26 cellular contexts compared by ENCODE assay signal in the genomic region with DNA sequence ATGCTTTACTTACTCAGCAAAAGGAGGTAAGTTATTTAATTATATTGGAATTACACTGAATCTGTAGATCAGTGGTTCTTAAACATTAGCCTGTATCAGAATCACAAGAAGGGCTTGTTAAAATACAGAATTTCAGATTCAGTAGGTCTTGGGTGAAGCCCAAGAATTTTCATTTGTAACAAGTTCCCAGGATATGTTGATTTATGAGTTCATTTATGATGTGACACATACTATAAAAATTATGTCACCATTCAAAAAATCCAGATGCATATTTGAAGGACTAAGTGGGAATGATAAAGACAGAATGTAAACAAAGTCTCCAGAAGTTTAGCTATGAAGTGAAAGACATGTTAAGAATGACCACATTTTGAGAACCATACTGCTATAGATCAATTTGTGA. TPM values are rescaled to one million over a fixed set of nuclear protein-coding genes. Genes with fewer than 3 reads are reported as not detected.
A peak's percentile ranks its signal among the peaks of the same experiment; 100 is the strongest.
DNase-seq lines count a peak whose midpoint lies in the region; ATAC-seq, FAIRE-seq and TF ChIP-seq lines count a peak whose summit lies in the region.
"Had no signal": no experiment of that assay in that cellular context is flagged by ENCODE, and none has a peak within 500 bp of the region (broad histone marks: within the 10 kb centered on the region; RNA-seq: fewer than 3 reads in every experiment).

No MANE protein-coding gene starts in this region.

- no peak overlapping the region for H3K4ac ChIP-seq in IMR-90 (ENCODE audit: low read depth, low read length)

- no peaks in the 10 kb centered on the region for H3K9me1 ChIP-seq in IMR-90 (ENCODE audit: insufficient read depth, low read length)

- H3K27me3 ChIP-seq in IMR-90 (ENCODE audit: control insufficient read depth, insufficient read depth, low read length) (no peaks in the 10 kb centered on the region), GM12878 (replicated peaks in 1 of 2; ENCODE audit: control insufficient read depth in 2 of 2, insufficient read depth in 2 of 2, low read length in 1 of 2) (no peaks in the 10 kb centered on the region)
- H3K27me3 ChIP-seq: BLaER1 treated with 17β-estradiol and CSF1 and Interleukin-3, amounts not matched to agents 10 nM and 100 nM; hepatocyte; neural progenitor cell; spleen had no signal

- H3K14ac ChIP-seq in IMR-90 (replicated peaks; ENCODE audit: low read depth, low read length) = no peak overlapping the region

- H3K18ac ChIP-seq in IMR-90 (ENCODE audit: low read depth, low read length) = no peak overlapping the region

- in situ Hi-C loops in IMR-90 (cut with MboI; ENCODE audit: low sequenced_read_pairs) = no loop called here
- in situ Hi-C loops in GM12878 (cut with MboI) = no loop called here

- no peak for TF ChIP-seq CTCF in IMR-90 (conservative IDR thresholded peaks at IDR 0.05; ENCODE audit: low read depth, low read length)
- no peak for TF ChIP-seq CTCF in GM12878 (IDR thresholded peaks at IDR 0.05 in 2 of 3, conservative IDR thresholded peaks at IDR 0.05 in 1 of 3; ENCODE audit: control insufficient read depth in 2 of 3, extremely low read depth in 1 of 3, insufficient read depth in 1 of 3, low read depth in 3 of 3, low read length in 3 of 3)
- TF ChIP-seq CTCF in fibroblast of villous mesenchyme (IDR thresholded peaks at IDR 0.05; ENCODE audit: insufficient read depth, low read depth, low read length) = no peak

- no peaks in the 10 kb centered on the region for H3K79me2 ChIP-seq in GM12878 (ENCODE audit: control insufficient read depth, insufficient read depth, low read length)
- H3K79me2 ChIP-seq: hepatocyte had no signal

- no peak overlapping the region for H2BK20ac ChIP-seq in IMR-90 (ENCODE audit: low read depth, low read length)

- SMC1A ChIA-PET in GM12878 (lab: Charles Lee; ENCODE audit: uncharacterized antibody, unreplicated experiment) = no interaction called here

- BruUV-seq in IMR-90 (replicated peaks; lab: Mats Ljungman, UMichigan) (no TSS peak), GM12878 (replicated peaks; lab: Mats Ljungman, UMichigan) (no TSS peak)

- no peak overlapping the region for H2AK9ac ChIP-seq in IMR-90 (replicated peaks; ENCODE audit: low read depth, low read length, poor library complexity)

- no peak overlapping the region for H2BK15ac ChIP-seq in IMR-90 (ENCODE audit: low read depth, low read length)

- H4K20me1 ChIP-seq in IMR-90 (ENCODE audit: insufficient read depth, low read length) (no peaks in the 10 kb centered on the region), GM12878 (ENCODE audit: control insufficient read depth, insufficient read depth) (no peaks in the 10 kb centered on the region)
- H4K20me1 ChIP-seq: BLaER1 treated with 17β-estradiol and CSF1 and Interleukin-3, amounts not matched to agents 10 nM and 100 nM had no signal

- no peaks in the 10 kb centered on the region; a peak in 1 of 4 replicates for H3K79me1 ChIP-seq in IMR-90 (ENCODE audit: low read depth in 1 of 2, low read length in 2 of 2)

- RAD21 ChIA-PET in GM12878 (lab: Charles Lee; ENCODE audit: unreplicated experiment) = no interaction called here

- H3K36me3 ChIP-seq in IMR-90 (ENCODE audit: control insufficient read depth, insufficient read depth, low read length) = peaks cover 11% of the 10 kb centered on the region
- no peaks in the 10 kb centered on the region for H3K36me3 ChIP-seq in GM12878 (ENCODE audit: control insufficient read depth in 2 of 2, insufficient read depth in 2 of 2, low read length in 1 of 2)

- peak; percentile 13 for FAIRE-seq in GM12878 (lab: Jason Lieb, UNC)

- H3K4me1 ChIP-seq in IMR-90 (ENCODE audit: control insufficient read depth, insufficient read depth, low read length) (no peaks in the 10 kb centered on the region; the same call in 1 of the 2 replicates), GM12878 (ENCODE audit: control insufficient read depth, insufficient read depth, low read length) (no peaks in the 10 kb centered on the region)
- H3K4me1 ChIP-seq: BLaER1 treated with 17β-estradiol and CSF1 and Interleukin-3, amounts not matched to agents 10 nM and 100 nM; neural progenitor cell; spleen had no signal

- DNase-seq in EH (ENCODE audit: low read depth) (peak; percentile 74), IMR-90 (peak; percentile 42), GM12878 (ENCODE audit: low read depth, low spot score) (no peak), fibroblast of villous mesenchyme (ENCODE audit: low read depth) (peak; percentile 51), posterior cingulate gyrus (no peak), NCI-H146 (lab: John Stamatoyannopoulos, UW) (no peak)
- DNase-seq: activated CD4-positive, alpha-beta memory T cell treated with anti-CD3 and anti-CD28 coated beads, Interleukin-2, amount 10 ng/mL, durations not matched to agents 7 days and 5 days; activated CD4-positive, alpha-beta T cell treated with anti-CD3 and anti-CD28 coated beads for 1 hour; cerebellar nuclear complex; DMS53; GF-D8; GOT3; left cardiac atrium; mammary epithelial cell; NCI-H2081 treated with DMSO at 0.1 percent for 48 hours; NCI-H345; right cardiac atrium; spleen; stimulated activated CD4-positive, alpha-beta T cell treated with anti-CD3 and anti-CD28 coated beads, Interleukin-2, amount 100 ng/mL, for 48 hours had no signal

- TF ChIP-seq POLR2A in IMR-90 (IDR thresholded peaks at IDR 0.05; ENCODE audit: low read depth, low read length) (no peak), GM12878 (IDR thresholded peaks at IDR 0.05; ENCODE audit: low read depth, low read length) (no peak)

- H2AFZ ChIP-seq in IMR-90 (replicated peaks; ENCODE audit: low read length, poor library complexity) (no peak overlapping the region), GM12878 (ENCODE audit: control insufficient read depth, low read depth, low read length) (no peak overlapping the region)
- H2AFZ ChIP-seq: hepatocyte, neural progenitor cell had no signal

- H2BK5ac ChIP-seq in IMR-90 (ENCODE audit: low read depth, low read length, poor library complexity, severe bottlenecking) = no peak overlapping the region

- no peak for TF ChIP-seq RAD21 in IMR-90 (IDR thresholded peaks at IDR 0.05; ENCODE audit: low read length)
- TF ChIP-seq RAD21 in GM12878 (IDR thresholded peaks at IDR 0.05; ENCODE audit: insufficient read depth, low read depth, low read length) = no peak

- H3K27ac ChIP-seq in IMR-90 (ENCODE audit: insufficient read depth, low read length) = no peak overlapping the region
- H3K27ac ChIP-seq in GM12878 (ENCODE audit: control insufficient read depth, insufficient read depth) = no peak overlapping the region
- H3K27ac ChIP-seq: BLaER1 treated with 17β-estradiol and CSF1 and Interleukin-3, amounts not matched to agents 10 nM and 100 nM; hepatocyte; neural progenitor cell; spleen had no signal

- no peak overlapping the region for H3K23ac ChIP-seq in IMR-90 (ENCODE audit: low read depth, low read length)

- H3K4me3 ChIP-seq in IMR-90 (ENCODE audit: insufficient read depth, low read depth, low read length) (no peak overlapping the region), GM12878 (no peak overlapping the region), fibroblast of villous mesenchyme (ENCODE audit: low read depth, low read length) (no peak overlapping the region)
- H3K4me3 ChIP-seq: BLaER1 treated with 17β-estradiol and CSF1 and Interleukin-3, amounts not matched to agents 10 nM and 100 nM; hepatocyte; neural progenitor cell; spleen had no signal

- no peak overlapping the region for H3K4me2 ChIP-seq in IMR-90 (ENCODE audit: low read depth, low read length)
- no peak overlapping the region for H3K4me2 ChIP-seq in GM12878 (ENCODE audit: control insufficient read depth, insufficient read depth)
- H3K4me2 ChIP-seq: BLaER1 treated with 17β-estradiol and CSF1 and Interleukin-3, amounts not matched to agents 10 nM and 100 nM; hepatocyte; neural progenitor cell had no signal

- H4K8ac ChIP-seq in IMR-90 (ENCODE audit: low read depth in 2 of 2, low read length in 2 of 2) = no peak overlapping the region; a peak in 1 of 4 replicates

- H3K9ac ChIP-seq in IMR-90 (ENCODE audit: low read depth, low read length) = no peak overlapping the region
- no peak overlapping the region for H3K9ac ChIP-seq in GM12878 (ENCODE audit: control insufficient read depth, insufficient read depth, low read length)
- H3K9ac ChIP-seq: BLaER1 treated with 17β-estradiol and CSF1 and Interleukin-3, amounts not matched to agents 10 nM and 100 nM; neural progenitor cell had no signal

- no peak overlapping the region for H2BK120ac ChIP-seq in IMR-90 (ENCODE audit: low read depth, low read length)

- intact Hi-C loops in IMR-90 (cut with micrococcal nuclease) = no loop called here
- intact Hi-C loops in GM12878 (cut with micrococcal nuclease; ENCODE audit: unreplicated experiment) = no loop called here
- intact Hi-C loops in posterior cingulate gyrus (cut with DNase I) = no loop called here

- POLR2A ChIA-PET in IMR-90 (lab: Charles Lee; ENCODE audit: unreplicated experiment) (no interaction called here), GM12878 (lab: Charles Lee) (no interaction called here)

- dilution Hi-C loops in IMR-90 (cut with HindIII; ENCODE audit: low sequenced_read_pairs, unreplicated experiment) = no loop called here

- no peak overlapping the region for H4K91ac ChIP-seq in IMR-90 (ENCODE audit: insufficient read depth, low read depth, low read length)

- no peak overlapping the region for H4K5ac ChIP-seq in IMR-90 (ENCODE audit: low read depth, low read length)

- CTCF ChIA-PET in IMR-90 (lab: Yijun Ruan, JAX) (no interaction called here), GM12878 (lab: Yijun Ruan, JAX) (no interaction called here)

- no peak for TF ChIP-seq EP300 in GM12878 (IDR thresholded peaks at IDR 0.05; ENCODE audit: borderline replicate concordance in 1 of 2, control insufficient read depth in 1 of 2, low read depth in 2 of 2, low read length in 2 of 2)

- H3K56ac ChIP-seq in IMR-90 (ENCODE audit: extremely low read depth, insufficient read depth, low read length) = no peak overlapping the region

- no peak for ATAC-seq in IMR-90 (ENCODE audit: low read depth)
- no peak for ATAC-seq in GM12878
- ATAC-seq in GM19324 (IDR thresholded peaks at IDR 0.05; ENCODE audit: low FRiP score, unreplicated experiment) = no peak
- ATAC-seq in GM19395 (IDR thresholded peaks at IDR 0.05; ENCODE audit: unreplicated experiment) = no peak
- ATAC-seq: activated naive CD4-positive, alpha-beta T cell treated with anti-CD3 and anti-CD28 coated beads, Interleukin-2, amount 50 U/mL, for 72 hours; activated T-helper 17 cell treated with anti-CD3 and anti-CD28 coated beads, Interleukin-2, amount 50 U/mL, for 72 hours; left cardiac atrium; right cardiac atrium had no signal

- no peak overlapping the region for H2AK5ac ChIP-seq in IMR-90 (ENCODE audit: low read depth, low read length)

- peaks cover 2% of the 10 kb centered on the region; the same call in 1 of the 2 replicates for H3K9me3 ChIP-seq in IMR-90 (ENCODE audit: control insufficient read depth, insufficient read depth, low read length)
- no peaks in the 10 kb centered on the region for H3K9me3 ChIP-seq in GM12878 (replicated peaks; ENCODE audit: control insufficient read depth, insufficient read depth, low read length)
- H3K9me3 ChIP-seq: spleen had no signal

RNA-seq across cellular contexts. Expression of a gene that starts 52.3 kb away (rescaled TPM):
- 5.9 and 10.3 TPM in 2 replicates for total RNA-seq in IMR-90 (2012; rRNA removed)
- polyA plus RNA-seq in IMR-90 (2012; rRNA removed) = 3.2 and 5.2 TPM in 2 replicates
- polyA plus RNA-seq in IMR-90 (2012; cell fraction: cytosol; rRNA removed) = 0.97 and 1.2 TPM in 2 replicates
- polyA plus RNA-seq in IMR-90 (2012; cell fraction: nucleus; rRNA removed; ENCODE audit: low replicate concordance) = 2.9 and 22.5 TPM in 2 replicates
- 22.4 and 22.9 TPM in 2 replicates for total RNA-seq in GM12878 (2013; cell fraction: nucleolus; rRNA removed)
- total RNA-seq in GM12878 (2014; rRNA removed) = 2.9 and 3.0 TPM in 2 replicates
- total RNA-seq in GM12878 (2014; rRNA removed; fragmentation: Illumina TruSeq; extraction: Trizol) = 2.6 and 3.2 TPM in 2 replicates
- total RNA-seq in GM12878 (2021) = 2.2 and 2.8 TPM in 2 replicates
- 0.75 TPM for polyA plus RNA-seq in GM12878 (2011; ENCODE audit: low read depth)
- polyA plus RNA-seq in GM12878 (2011; rRNA removed) = 1.6 and 2.5 TPM in 2 replicates
- 0.35 and 0.88 TPM in 2 replicates for polyA plus RNA-seq in GM12878 (2011; cell fraction: cytosol; rRNA removed)
- 2.3 and 2.9 TPM in 2 replicates for polyA plus RNA-seq in GM12878 (2011; cell fraction: nucleus; rRNA removed)
- 1.8 and 1.9 TPM in 2 replicates for polyA plus RNA-seq in GM12878 (2012)
- polyA plus RNA-seq in GM12878 (2014; fragmentation: Illumina TruSeq; extraction: Trizol) = 2.2 and 3.3 TPM in 2 replicates
- 1 to 10 TPM; 1.2 TPM for polyA plus RNA-seq in GM12878 (2014; fragmentation: Nextera tagmentation; extraction: Ambion mirVana)
- polyA plus RNA-seq in GM12878 (2014; rRNA removed) = 1.5 and 1.6 TPM in 2 replicates
- 1 to 10 TPM in 1 of 2 experiments, under 1 TPM in 1; 0.87 to 1.7 TPM for polyA plus RNA-seq in GM12878 (2016; fragmentation: Nextera tagmentation; extraction: Ambion mirVana)
- 1.0 and 1.2 TPM in 2 replicates for polyA minus RNA-seq in GM12878 (2011; rRNA and poly(A)+ RNA removed)
- polyA minus RNA-seq in GM12878 (2011; cell fraction: cytosol; rRNA and poly(A)+ RNA removed) = 0.67 and 1.1 TPM in 2 replicates
- 2.2 and 4.0 TPM in 2 replicates for polyA minus RNA-seq in GM12878 (2011; cell fraction: nucleus; rRNA and poly(A)+ RNA removed)
- 15.1 and 16.4 TPM in 2 replicates for total RNA-seq in fibroblast of villous mesenchyme

Comparison
In these comparisons a context has a peak if more than half of its experiments do, and no peak if none do; other contexts are left out.
1. DNase-seq: peak in EH (single experiment), IMR-90 (single experiment) and fibroblast of villous mesenchyme (single experiment); none in GM12878 (single experiment), posterior cingulate gyrus (0 of 10) and NCI-H146 (single experiment).